In the genomic region with DNA sequence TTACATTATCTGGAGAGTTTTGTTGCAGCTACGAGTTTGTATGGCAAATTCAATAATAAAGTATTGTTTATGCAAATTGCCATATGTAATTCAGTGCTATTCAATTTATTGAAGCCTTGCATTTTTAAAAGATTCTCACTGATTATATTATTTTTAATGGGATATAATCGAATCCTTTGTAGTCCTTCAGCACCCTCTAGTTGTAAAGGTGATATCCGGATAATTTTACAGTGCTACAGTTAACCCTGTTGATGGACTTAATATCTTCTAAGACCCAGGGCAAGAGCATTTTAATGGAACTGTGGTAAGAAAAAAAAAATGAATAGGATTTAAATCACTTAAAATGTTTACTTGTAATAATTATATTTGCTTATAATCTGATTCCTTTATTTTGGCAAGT, we compare ENCODE assay signal across 17 cellular contexts. TPM values are rescaled to one million over a fixed set of nuclear protein-coding genes. Genes with fewer than 3 reads are reported as not detected.
DNase-seq lines count a peak whose midpoint lies in the region; ATAC-seq and TF ChIP-seq lines count a peak whose summit lies in the region.
"Had no signal": no experiment of that assay in that cellular context is flagged by ENCODE, and none has a peak within 500 bp of the region (broad histone marks: within the 10 kb centered on the region; RNA-seq: fewer than 3 reads in every experiment).

No MANE protein-coding gene starts in this region.

- H3K9ac ChIP-seq in PC-3 (ENCODE audit: low read length): no peak overlapping the region
- H3K9ac ChIP-seq in smooth muscle cell (ENCODE audit: low read depth): no peak overlapping the region
- H3K9ac ChIP-seq: BLaER1 had no signal

- H3K4me1 ChIP-seq in breast epithelium: no peaks in the 10 kb centered on the region
- no peaks in the 10 kb centered on the region for H3K4me1 ChIP-seq in PC-3 (ENCODE audit: insufficient read depth, low read length)
- no peaks in the 10 kb centered on the region for H3K4me1 ChIP-seq in smooth muscle cell (ENCODE audit: low read depth)
- H3K4me1 ChIP-seq: BLaER1, stomach had no signal

- no peaks in the 10 kb centered on the region for H4K20me1 ChIP-seq in PC-3 (ENCODE audit: low read length)
- no peaks in the 10 kb centered on the region for H4K20me1 ChIP-seq in smooth muscle cell (ENCODE audit: low read depth)
- H4K20me1 ChIP-seq: BLaER1 had no signal

- no peaks in the 10 kb centered on the region for H3K36me3 Mint-ChIP-seq in MCF 10A (ENCODE audit: insufficient read depth, unreplicated experiment)
- H3K36me3 Mint-ChIP-seq: activated naive CD8-positive, alpha-beta T cell treated with anti-CD3 and anti-CD28 coated beads for 36 hours had no signal

- H3K4me2 ChIP-seq in PC-3 (ENCODE audit: low read length) (no peak overlapping the region), smooth muscle cell (no peak overlapping the region)
- H3K4me2 ChIP-seq: BLaER1 had no signal

- POLR2A ChIA-PET in MCF 10A (lab: Yijun Ruan, JAX): no interaction called here
- POLR2A ChIA-PET in PC-3 (lab: Charles Lee; ENCODE audit: unreplicated experiment): no interaction called here

- TF ChIP-seq CTCF in MCF 10A (IDR thresholded peaks at IDR 0.05; ENCODE audit: unreplicated experiment) (peak; percentile 25), breast epithelium (IDR thresholded peaks at IDR 0.05) (no peak), PC-3 (conservative IDR thresholded peaks at IDR 0.05; ENCODE audit: low read depth, low read length) (peak; percentile 48), epithelial cell of proximal tubule (conservative IDR thresholded peaks at IDR 0.05; ENCODE audit: low read depth, low read length) (peak; percentile 45), smooth muscle cell (IDR thresholded peaks at IDR 0.05; ENCODE audit: borderline replicate concordance, insufficient read depth, poor library complexity, severe bottlenecking) (peak; percentile 24)

- intact Hi-C loops in MCF 10A (cut with micrococcal nuclease) (loop anchor here (1.0 to 5.0 kb wide), 3 partner anchors 125 to 697 kb away; partner anchors contain the start of gene PDGFC), breast epithelium (cut with DNase I; ENCODE audit: low total_unique reads) (no loop called here), PC-3 (cut with micrococcal nuclease) (loop anchor here (2.0 kb wide), 1 partner anchor 189 kb away; no protein-coding TSS in a partner anchor)

- H3K79me2 ChIP-seq in PC-3 (ENCODE audit: low read length) (no peaks in the 10 kb centered on the region), smooth muscle cell (ENCODE audit: low read depth) (no peaks in the 10 kb centered on the region)

- H3K4me1 Mint-ChIP-seq in MCF 10A (ENCODE audit: insufficient read depth, unreplicated experiment): no peaks in the 10 kb centered on the region
- H3K4me1 Mint-ChIP-seq: activated naive CD8-positive, alpha-beta T cell treated with anti-CD3 and anti-CD28 coated beads for 36 hours had no signal

- CTCF ChIA-PET in MCF 10A (lab: Yijun Ruan, JAX) (no interaction called here), PC-3 (lab: Charles Lee) (interaction anchor here (0.7 kb wide), 1 partner anchor 192 kb away, joined by 3 read pairs; no protein-coding TSS in a partner anchor)

- H3K27me3 Mint-ChIP-seq in MCF 10A (ENCODE audit: insufficient read depth, unreplicated experiment): no peaks in the 10 kb centered on the region
- H3K27me3 Mint-ChIP-seq: activated naive CD8-positive, alpha-beta T cell treated with anti-CD3 and anti-CD28 coated beads for 36 hours had no signal

- H3K27me3 ChIP-seq in breast epithelium (no peaks in the 10 kb centered on the region), PC-3 (ENCODE audit: low read length) (no peaks in the 10 kb centered on the region), smooth muscle cell (ENCODE audit: low read depth) (no peaks in the 10 kb centered on the region)
- H3K27me3 ChIP-seq: BLaER1, stomach had no signal

- no peak for TF ChIP-seq POLR2A in breast epithelium (IDR thresholded peaks at IDR 0.05)

- H3K27ac ChIP-seq in breast epithelium (no peak overlapping the region), PC-3 (ENCODE audit: low read length) (no peak overlapping the region), smooth muscle cell (ENCODE audit: low read depth) (no peak overlapping the region)
- H3K27ac ChIP-seq: BLaER1, stomach had no signal

- no peak overlapping the region for H3K4me3 ChIP-seq in breast epithelium
- no peak overlapping the region for H3K4me3 ChIP-seq in PC-3 (ENCODE audit: low read length)
- no peak overlapping the region for H3K4me3 ChIP-seq in epithelial cell of proximal tubule (ENCODE audit: low read depth, low read length)
- H3K4me3 ChIP-seq in smooth muscle cell: no peak overlapping the region
- H3K4me3 ChIP-seq: BLaER1, stomach had no signal

- H2AFZ ChIP-seq in PC-3 (ENCODE audit: low read length) (no peak overlapping the region), smooth muscle cell (ENCODE audit: low read depth) (no peak overlapping the region)

- H3K9me2 ChIP-seq in PC-3 (replicated peaks; ENCODE audit: low read length): no peaks in the 10 kb centered on the region

- no peak overlapping the region for H3K4me3 Mint-ChIP-seq in MCF 10A (ENCODE audit: unreplicated experiment)
- H3K4me3 Mint-ChIP-seq: activated naive CD8-positive, alpha-beta T cell treated with anti-CD3 and anti-CD28 coated beads for 36 hours had no signal

- no peak overlapping the region for H3K27ac Mint-ChIP-seq in MCF 10A (ENCODE audit: low read depth, unreplicated experiment)
- H3K27ac Mint-ChIP-seq: activated naive CD8-positive, alpha-beta T cell treated with anti-CD3 and anti-CD28 coated beads for 36 hours had no signal

- WGBS in smooth muscle cell (ENCODE audit: low lambda C conversion rate): 70% methylated on average over 3 of the region's 3 CpGs

- H3K36me3 ChIP-seq in breast epithelium (no peaks in the 10 kb centered on the region), PC-3 (ENCODE audit: low read depth, low read length) (no peaks in the 10 kb centered on the region), smooth muscle cell (ENCODE audit: low read depth) (no peaks in the 10 kb centered on the region)
- H3K36me3 ChIP-seq: BLaER1, stomach had no signal

- H3K9me3 ChIP-seq in breast epithelium (no peaks in the 10 kb centered on the region), PC-3 (ENCODE audit: low read length) (no peaks in the 10 kb centered on the region), smooth muscle cell (replicated peaks; ENCODE audit: low read depth) (no peaks in the 10 kb centered on the region)
- H3K9me3 ChIP-seq: BLaER1, stomach had no signal

- no peaks in the 10 kb centered on the region for H3F3A ChIP-seq in PC-3 (ENCODE audit: low read length, unreplicated experiment)
- no peaks in the 10 kb centered on the region for H3F3A ChIP-seq in smooth muscle cell (ENCODE audit: low read depth)

- H3K9me3 Mint-ChIP-seq in MCF 10A (ENCODE audit: unreplicated experiment): no peaks in the 10 kb centered on the region
- H3K9me3 Mint-ChIP-seq: activated naive CD8-positive, alpha-beta T cell treated with anti-CD3 and anti-CD28 coated beads for 36 hours had no signal

- DNase-seq in MCF 10A (ENCODE audit: unreplicated experiment): peak; percentile 26
- DNase-seq in breast epithelium (ENCODE audit: low spot score in 2 of 2): no peak
- peak; percentile 46 for DNase-seq in PC-3
- peak; percentile 4 for DNase-seq in epithelial cell of proximal tubule (ENCODE audit: low read depth)
- no peak for DNase-seq in smooth muscle cell (lab: John Stamatoyannopoulos, UW; ENCODE audit: unreplicated experiment)
- no peak for DNase-seq in DMS79 (lab: John Stamatoyannopoulos, UW)
- DNase-seq in iPS-NIHi11 (ENCODE audit: low spot score): no peak
- DNase-seq: activated CD8-positive, alpha-beta memory T cell treated with anti-CD3 and anti-CD28 coated beads for 24 hours; activated naive CD8-positive, alpha-beta T cell treated with anti-CD3 and anti-CD28 coated beads for 36 hours; left cardiac atrium; MV-4-11; NCI-H526 treated with DMSO at 0.1 percent for 48 hours; stimulated activated CD4-positive, alpha-beta T cell treated with anti-CD3 and anti-CD28 coated beads, Interleukin-1b, Interleukin-23, amount 100 ng/mL, for 48 hours; stomach; T-helper 2 cell had no signal

- no peak; the same call in 1 of the 2 replicates for ATAC-seq in PC-3
- no peak for ATAC-seq in GM21619 (IDR thresholded peaks at IDR 0.05; ENCODE audit: unreplicated experiment)
- ATAC-seq: left cardiac atrium had no signal

- BruUV-seq in MCF 10A (replicated peaks; lab: Mats Ljungman, UMichigan) (no TSS peak), PC-3 (replicated peaks; lab: Mats Ljungman, UMichigan) (no TSS peak)

RNA-seq across cellular contexts. Expression of gene GRIA2, which starts 48.5 kb away (rescaled TPM):
- not detected in 2 replicates for total RNA-seq in MCF 10A (2022)
- 1 to 10 TPM in 2 of 3 donors, not detected in 1; 2.3 to 4.8 TPM for total RNA-seq in breast epithelium
- total RNA-seq in PC-3 (2014; rRNA removed): not detected in 2 replicates
- not detected in 2 replicates for total RNA-seq in epithelial cell of proximal tubule
- total RNA-seq in smooth muscle cell: 0.04 TPM in 1 of 2 replicates, not detected in the other
- polyA plus RNA-seq in smooth muscle cell: not detected in 2 replicates
- total RNA-seq: activated naive CD8-positive, alpha-beta T cell treated with anti-CD3 and anti-CD28 coated beads for 36 hours; left cardiac atrium had no signal

Comparison
In these comparisons a context has a peak if more than half of its experiments do, and no peak if none do; other contexts are left out.
1. DNase-seq: peak in MCF 10A (single experiment), PC-3 (single experiment) and epithelial cell of proximal tubule (single experiment); none in breast epithelium (0 of 2), smooth muscle cell (single experiment), DMS79 (single experiment) and iPS-NIHi11 (single experiment).
2. CTCF ChIP-seq: peak in MCF 10A (single experiment), PC-3 (single experiment), epithelial cell of proximal tubule (single experiment) and smooth muscle cell (single experiment); none in breast epithelium (0 of 3).